In genomic region chr22:46619830-46620501, GRCh38 we compare ENCODE assay signal across 9 cellular contexts. TPM values are rescaled to one million over a fixed set of nuclear protein-coding genes. Genes with fewer than 3 reads are reported as not detected.
DNase-seq lines count a peak whose midpoint lies in the region; ATAC-seq and TF ChIP-seq lines count a peak whose summit lies in the region.
"Had no signal": no experiment of that assay in that cellular context is flagged by ENCODE, and none has a peak within 500 bp of the region (broad histone marks: within the 10 kb centered on the region; RNA-seq: fewer than 3 reads in every experiment).

TSS of gene GRAMD4 (plus strand) at chr22:46620386. CDS start at chr22:46626800, 6,414 bp downstream.

- peaks cover 0 to 6% of the 10 kb centered on the region in 2 donors for H3K36me3 Mint-ChIP-seq in CD14-positive monocyte
- H3K36me3 Mint-ChIP-seq: activated naive CD4-positive, alpha-beta T cell treated with anti-CD3 and anti-CD28 coated beads, Interleukin-2, amount 50 U/mL, for 24 hours had no signal

- no peak within 1 kb of the TSS for H3K4me3 ChIP-seq in mucosa of descending colon

- no peaks in the 10 kb centered on the region for H3K36me3 ChIP-seq in mucosa of descending colon (ENCODE audit: low read depth)

- H3K27me3 Mint-ChIP-seq in CD14-positive monocyte (ENCODE audit: low read depth in 3 of 3) = peaks cover 0 to 2% (median 1%) of the 10 kb centered on the region in 3 donors
- H3K27me3 Mint-ChIP-seq: activated naive CD4-positive, alpha-beta T cell treated with anti-CD3 and anti-CD28 coated beads, Interleukin-2, amount 50 U/mL, for 24 hours had no signal

- DNase-seq in CD14-positive monocyte (ENCODE audit: low spot score) (no peak), NCI-H69 (lab: John Stamatoyannopoulos, UW) (peak; percentile 71), dermis blood vessel endothelial cell (no peak), mucosa of descending colon (peak in 1 of 3 donors; percentile 57), NCI-H345 treated with DMSO at 0.1 percent for 48 hours (lab: John Stamatoyannopoulos, UW; ENCODE audit: unreplicated experiment) (no peak)
- no peak for DNase-seq in effector CD4-positive, alpha-beta T cell

- H3K9me3 Mint-ChIP-seq in CD14-positive monocyte = no peaks in the 10 kb centered on the region
- H3K9me3 Mint-ChIP-seq: activated naive CD4-positive, alpha-beta T cell treated with anti-CD3 and anti-CD28 coated beads, Interleukin-2, amount 50 U/mL, for 24 hours had no signal

- peaks cover 69% of the 10 kb centered on the region for H3K4me1 Mint-ChIP-seq in CD14-positive monocyte
- H3K4me1 Mint-ChIP-seq: activated naive CD4-positive, alpha-beta T cell treated with anti-CD3 and anti-CD28 coated beads, Interleukin-2, amount 50 U/mL, for 24 hours had no signal

- intact Hi-C loops in CD14-positive monocyte (cut with micrococcal nuclease) (loop anchor here in 1 of 2 donors (5.0 kb wide), 1 partner anchor 58 kb away; no protein-coding TSS in a partner anchor), mucosa of descending colon (cut with DNase I, micrococcal nuclease) (no loop called here)

- peak within 1 kb of the TSS; percentile 62 to 89 (median 83) for H3K27ac Mint-ChIP-seq in CD14-positive monocyte
- H3K27ac Mint-ChIP-seq: activated naive CD4-positive, alpha-beta T cell treated with anti-CD3 and anti-CD28 coated beads, Interleukin-2, amount 50 U/mL, for 24 hours had no signal

- TF ChIP-seq CTCF in CD14-positive monocyte (IDR thresholded peaks at IDR 0.05) (no peak), mucosa of descending colon (IDR thresholded peaks at IDR 0.05) (no peak)

- H3K4me1 ChIP-seq in mucosa of descending colon (ENCODE audit: low read depth) = peaks cover 7% of the 10 kb centered on the region

- ATAC-seq in mucosa of descending colon (peak; percentile 11), GM19463 (IDR thresholded peaks at IDR 0.05; ENCODE audit: unreplicated experiment) (no peak), GM18873 (IDR thresholded peaks at IDR 0.05; ENCODE audit: low FRiP score, unreplicated experiment) (no peak)

- H3K4me3 Mint-ChIP-seq in CD14-positive monocyte = peak within 1 kb of the TSS; percentile 62 to 84
- H3K4me3 Mint-ChIP-seq: activated naive CD4-positive, alpha-beta T cell treated with anti-CD3 and anti-CD28 coated beads, Interleukin-2, amount 50 U/mL, for 24 hours had no signal

- H3K9me3 ChIP-seq in mucosa of descending colon = no peaks in the 10 kb centered on the region

RNA-seq across cellular contexts. Expression of gene GRAMD4, which starts in this region (rescaled TPM):
- 10 to 100 TPM in 1 of 2 donors, 1 to 10 TPM in 1; 9.5 to 12.6 TPM for polyA plus RNA-seq in CD14-positive monocyte
- total RNA-seq in dermis blood vessel endothelial cell (48.8 and 58.5 TPM in 2 replicates), mucosa of descending colon (100 to 1,000 TPM; 114 to 203 (median 197) TPM)
